23 cellular contexts compared by ENCODE assay signal in genomic region chr5:131481569-131481968, GRCh38.
DNase-seq lines count a peak whose midpoint lies in the region; ATAC-seq and TF ChIP-seq lines count a peak whose summit lies in the region.
"Had no signal": no experiment of that assay in that cellular context is flagged by ENCODE, and none has a peak within 500 bp of the region (broad histone marks: within the 10 kb centered on the region; RNA-seq: fewer than 3 reads in every experiment).

No MANE protein-coding gene starts in this region.

- ATAC-seq in stimulated activated naive CD8-positive, alpha-beta T cell treated with anti-CD3 and anti-CD28 coated beads, Interleukin-15, Interleukin-2, amounts not matched to agents 100 U/mL and 50 U/mL, for 24 hours: peak; percentile 59
- no peak for ATAC-seq in stimulated activated naive CD8-positive, alpha-beta T cell treated with anti-CD3 and anti-CD28 coated beads, Interleukin-15, amount 100 ng/mL, for 72 hours
- ATAC-seq in T-cell (replicated peaks in 1 of 4): no peak
- no peak for ATAC-seq in GM21717 (IDR thresholded peaks at IDR 0.05; ENCODE audit: unreplicated experiment)
- no peak for ATAC-seq in right cardiac atrium
- ATAC-seq: effector memory CD8-positive, alpha-beta T cell; left cardiac atrium; stimulated activated naive B cell treated with anti-CD40 and anti-IgM and Interleukin-4, amounts not matched to agents 10 μg/mL and 1 μg/mL and 100 μg/mL, for 72 hours had no signal

- no peak for TF ChIP-seq CTCF in chondrocyte (IDR thresholded peaks at IDR 0.05)

- H3K4me3 Mint-ChIP-seq in stimulated activated naive CD8-positive, alpha-beta T cell treated with anti-CD3 and anti-CD28 coated beads, Interleukin-15, amount 100 ng/mL, for 72 hours: peak overlapping the region in 1 of 2 donors; percentile 29
- H3K4me3 Mint-ChIP-seq in T-cell (no peak overlapping the region), chondrocyte (ENCODE audit: unreplicated experiment) (no peak overlapping the region)
- H3K4me3 Mint-ChIP-seq: CD4-positive, alpha-beta memory T cell; effector memory CD8-positive, alpha-beta T cell; H9; stimulated activated naive B cell treated with anti-CD40 and anti-IgM and Interleukin-4, amounts not matched to agents 10 μg/mL and 1 μg/mL and 100 μg/mL, for 72 hours had no signal

- no peak overlapping the region for H3K27ac ChIP-seq in right cardiac atrium (ENCODE audit: low read length)
- H3K27ac ChIP-seq: brain microvascular endothelial cell, esophagus muscularis mucosa, thyroid gland had no signal

- H3K9me3 Mint-ChIP-seq in stimulated activated naive CD8-positive, alpha-beta T cell treated with anti-CD3 and anti-CD28 coated beads, Interleukin-15, amount 100 ng/mL, for 72 hours: no peaks in the 10 kb centered on the region
- H3K9me3 Mint-ChIP-seq in T-cell (no peaks in the 10 kb centered on the region), chondrocyte (ENCODE audit: low read depth) (no peaks in the 10 kb centered on the region)
- H3K9me3 Mint-ChIP-seq: CD4-positive, alpha-beta memory T cell; effector memory CD8-positive, alpha-beta T cell; H9; stimulated activated naive B cell treated with anti-CD40 and anti-IgM and Interleukin-4, amounts not matched to agents 10 μg/mL and 1 μg/mL and 100 μg/mL, for 72 hours had no signal

- POLR2A ChIA-PET in T-cell (lab: Charles Lee): no interaction called here

- no peaks in the 10 kb centered on the region for H3K27me3 Mint-ChIP-seq in stimulated activated naive CD8-positive, alpha-beta T cell treated with anti-CD3 and anti-CD28 coated beads, Interleukin-15, amount 100 ng/mL, for 72 hours
- H3K27me3 Mint-ChIP-seq in T-cell (no peaks in the 10 kb centered on the region), chondrocyte (ENCODE audit: low read depth) (no peaks in the 10 kb centered on the region)
- H3K27me3 Mint-ChIP-seq: CD4-positive, alpha-beta memory T cell; effector memory CD8-positive, alpha-beta T cell; stimulated activated naive B cell treated with anti-CD40 and anti-IgM and Interleukin-4, amounts not matched to agents 10 μg/mL and 1 μg/mL and 100 μg/mL, for 72 hours had no signal

- DNase-seq in stimulated activated naive CD8-positive, alpha-beta T cell treated with anti-CD3 and anti-CD28 coated beads, Interleukin-15, Interleukin-2, amounts not matched to agents 100 U/mL and 50 U/mL, for 24 hours: no peak
- no peak for DNase-seq in stimulated activated naive CD8-positive, alpha-beta T cell treated with anti-CD3 and anti-CD28 coated beads, Interleukin-15, amount 100 ng/mL, for 72 hours
- DNase-seq in T-cell: no peak
- DNase-seq in chondrocyte (ENCODE audit: low spot score): no peak
- no peak for DNase-seq in right cardiac atrium
- no peak for DNase-seq in NCI-H1048 (lab: John Stamatoyannopoulos, UW)
- DNase-seq: activated CD4-positive, alpha-beta T cell treated with anti-CD3 and anti-CD28 coated beads, Interleukin-2, amount 50 U/mL, for 4 hours; activated T-cell treated with anti-CD3 and anti-CD28 coated beads, Interleukin-2, amount 50 U/mL, for 48 hours; brain microvascular endothelial cell; CD4-positive, alpha-beta memory T cell; DMS 273 treated with DMSO at 0.1 percent for 48 hours; effector memory CD8-positive, alpha-beta T cell; glutamatergic neuron; H9; left cardiac atrium; MM.1S; NCI-H187 treated with DMSO at 0.1 percent for 48 hours; SHP77 treated with DMSO at 0.1 percent for 48 hours; stimulated activated naive B cell treated with anti-CD40 and anti-IgM and Interleukin-4, amounts not matched to agents 10 μg/mL and 1 μg/mL and 100 μg/mL, for 72 hours; thyroid gland had no signal

- no peaks in the 10 kb centered on the region for H3K27me3 ChIP-seq in right cardiac atrium (ENCODE audit: control insufficient read depth, insufficient read depth)
- H3K27me3 ChIP-seq: brain microvascular endothelial cell, esophagus muscularis mucosa, thyroid gland had no signal

- no peak overlapping the region for H3K4me3 ChIP-seq in right cardiac atrium (ENCODE audit: low read length)
- H3K4me3 ChIP-seq: esophagus muscularis mucosa, smooth muscle cell, thyroid gland had no signal

- WGBS in right cardiac atrium: 82% methylated on average over 1 of the region's 1 CpG

- peak overlapping the region in 1 of 2 donors; percentile 59 for H3K27ac Mint-ChIP-seq in stimulated activated naive CD8-positive, alpha-beta T cell treated with anti-CD3 and anti-CD28 coated beads, Interleukin-15, amount 100 ng/mL, for 72 hours
- peak overlapping the region; percentile 50 to 77 for H3K27ac Mint-ChIP-seq in T-cell
- H3K27ac Mint-ChIP-seq in chondrocyte (ENCODE audit: unreplicated experiment): peak overlapping the region; percentile 65
- H3K27ac Mint-ChIP-seq: effector memory CD8-positive, alpha-beta T cell; stimulated activated naive B cell treated with anti-CD40 and anti-IgM and Interleukin-4, amounts not matched to agents 10 μg/mL and 1 μg/mL and 100 μg/mL, for 72 hours had no signal

- no peaks in the 10 kb centered on the region for H3K9me3 ChIP-seq in right cardiac atrium (ENCODE audit: control insufficient read depth, low read length)
- H3K9me3 ChIP-seq: esophagus muscularis mucosa, thyroid gland had no signal

- CTCF ChIA-PET in T-cell (lab: Charles Lee): no interaction called here

- H3K36me3 Mint-ChIP-seq in T-cell (peaks cover 69% of the 10 kb centered on the region), chondrocyte (ENCODE audit: low read depth) (peaks cover 10% of the 10 kb centered on the region)

- peaks cover 45% of the 10 kb centered on the region for H3K4me1 Mint-ChIP-seq in stimulated activated naive CD8-positive, alpha-beta T cell treated with anti-CD3 and anti-CD28 coated beads, Interleukin-15, amount 100 ng/mL, for 72 hours
- peaks cover 34 to 62% (median 58%) of the 10 kb centered on the region in 3 donors for H3K4me1 Mint-ChIP-seq in T-cell
- H3K4me1 Mint-ChIP-seq in chondrocyte (ENCODE audit: low read depth): peaks cover 11% of the 10 kb centered on the region
- H3K4me1 Mint-ChIP-seq: H9 had no signal

- intact Hi-C loops in right cardiac atrium (cut with DNase I): no loop called here

- peaks cover 1% of the 10 kb centered on the region for H3K4me1 ChIP-seq in right cardiac atrium (ENCODE audit: control insufficient read depth, insufficient read depth, low read length)
- H3K4me1 ChIP-seq: esophagus muscularis mucosa, thyroid gland had no signal
